Comparison of ENCODE assay signal across 1 cellular context in the genomic region with DNA sequence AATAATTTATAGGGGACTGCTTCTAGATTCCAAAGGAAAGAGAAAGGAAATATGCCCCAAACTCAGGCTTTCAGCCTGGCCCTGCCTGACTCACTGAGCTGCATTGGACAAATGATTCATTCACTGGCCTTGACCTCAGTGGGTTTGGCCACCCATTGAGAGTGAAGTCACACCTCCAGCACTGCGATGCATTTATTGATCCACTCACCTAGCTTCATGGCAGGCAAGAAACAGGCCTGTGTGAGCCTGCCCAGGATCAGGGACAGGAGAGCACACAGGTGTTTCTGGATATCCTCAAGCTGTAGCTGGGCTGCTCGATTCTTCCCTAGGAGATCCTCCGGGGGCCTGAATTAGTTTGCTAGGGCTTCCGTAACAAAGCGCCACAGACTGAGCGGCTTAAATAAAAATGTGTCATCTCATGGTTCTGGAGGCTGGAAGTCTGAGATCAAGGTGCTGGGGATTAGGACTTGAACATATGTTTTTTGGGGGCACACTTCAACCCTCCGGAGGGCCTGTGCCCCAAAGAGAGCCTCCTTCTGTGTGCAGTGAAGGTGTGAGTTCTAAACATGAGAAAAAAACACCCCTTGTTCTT.
TF ChIP-seq lines count a peak whose summit lies in the region.

No MANE protein-coding gene starts in this region.

TF ChIP-seq in A549, 52 proteins besides CTCF, POLR2A, EP300 and RAD21 (continued from another document):
- TF ChIP-seq, protein P1, sequence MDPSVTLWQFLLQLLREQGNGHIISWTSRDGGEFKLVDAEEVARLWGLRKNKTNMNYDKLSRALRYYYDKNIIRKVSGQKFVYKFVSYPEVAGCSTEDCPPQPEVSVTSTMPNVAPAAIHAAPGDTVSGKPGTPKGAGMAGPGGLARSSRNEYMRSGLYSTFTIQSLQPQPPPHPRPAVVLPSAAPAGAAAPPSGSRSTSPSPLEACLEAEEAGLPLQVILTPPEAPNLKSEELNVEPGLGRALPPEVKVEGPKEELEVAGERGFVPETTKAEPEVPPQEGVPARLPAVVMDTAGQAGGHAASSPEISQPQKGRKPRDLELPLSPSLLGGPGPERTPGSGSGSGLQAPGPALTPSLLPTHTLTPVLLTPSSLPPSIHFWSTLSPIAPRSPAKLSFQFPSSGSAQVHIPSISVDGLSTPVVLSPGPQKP (IDR thresholded peaks at IDR 0.05; ENCODE audit: low read depth, low read length) = no peak
- TF ChIP-seq RCOR1 (IDR thresholded peaks at IDR 0.05; ENCODE audit: low read depth, low read length) (no peak), CBX2 (IDR thresholded peaks at IDR 0.05; ENCODE audit: borderline replicate concordance, low read depth) (no peak), NR3C1 (IDR thresholded peaks at IDR 0.05) (no peak), ATOH8 (CRISPR knock-in tag; IDR thresholded peaks at IDR 0.05; ENCODE audit: low read depth) (peak; percentile 35; the same call in 1 of the 2 replicates), KDM1A (IDR thresholded peaks at IDR 0.05; ENCODE audit: low read depth) (no peak), EHF (CRISPR knock-in tag; IDR thresholded peaks at IDR 0.05) (0 out of 2 replicates have a peak, but pooled peaks have one; percentile 47), BHLHE40 (IDR thresholded peaks at IDR 0.05; ENCODE audit: low read depth, low read length) (no peak), PHF8 (IDR thresholded peaks at IDR 0.05; ENCODE audit: borderline replicate concordance, low read depth) (no peak), MAFK (IDR thresholded peaks at IDR 0.05; ENCODE audit: partially characterized antibody) (no peak), HEYL (CRISPR knock-in tag; IDR thresholded peaks at IDR 0.05) (no peak), ZFP36 (IDR thresholded peaks at IDR 0.05; ENCODE audit: borderline replicate concordance, partially characterized antibody) (no peak), ZNF302 (CRISPR knock-in tag; IDR thresholded peaks at IDR 0.05) (no peak), RFX5 (IDR thresholded peaks at IDR 0.05) (no peak), BCL3 (IDR thresholded peaks at IDR 0.05) (no peak), NPAS2 (CRISPR knock-in tag; IDR thresholded peaks at IDR 0.05; ENCODE audit: borderline replicate concordance) (no peak), ZC3H11A (IDR thresholded peaks at IDR 0.05) (no peak), RNF2 (IDR thresholded peaks at IDR 0.05; ENCODE audit: borderline replicate concordance, low read depth) (no peak), CBX8 (IDR thresholded peaks at IDR 0.05) (no peak), ESRRA (IDR thresholded peaks at IDR 0.05; ENCODE audit: borderline replicate concordance, low read length) (no peak), TFCP2L1 (CRISPR knock-in tag; IDR thresholded peaks at IDR 0.05) (no peak), REST (IDR thresholded peaks at IDR 0.05) (no peak), FOSB (CRISPR knock-in tag; IDR thresholded peaks at IDR 0.05) (no peak), SMC3 (IDR thresholded peaks at IDR 0.05) (no peak), ZSCAN20 (CRISPR knock-in tag; IDR thresholded peaks at IDR 0.05) (no peak), CEBPB (IDR thresholded peaks at IDR 0.05) (no peak), KDM5A (IDR thresholded peaks at IDR 0.05) (no peak), MAZ (IDR thresholded peaks at IDR 0.05; ENCODE audit: borderline replicate concordance, low read depth, low read length) (no peak), CHD2 (IDR thresholded peaks at IDR 0.05; ENCODE audit: low read length, partially characterized antibody) (no peak)
- TF ChIP-seq, protein P2, sequence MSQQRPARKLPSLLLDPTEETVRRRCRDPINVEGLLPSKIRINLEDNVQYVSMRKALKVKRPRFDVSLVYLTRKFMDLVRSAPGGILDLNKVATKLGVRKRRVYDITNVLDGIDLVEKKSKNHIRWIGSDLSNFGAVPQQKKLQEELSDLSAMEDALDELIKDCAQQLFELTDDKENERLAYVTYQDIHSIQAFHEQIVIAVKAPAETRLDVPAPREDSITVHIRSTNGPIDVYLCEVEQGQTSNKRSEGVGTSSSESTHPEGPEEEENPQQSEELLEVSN (IDR thresholded peaks at IDR 0.05; ENCODE audit: borderline replicate concordance, low read depth) = no peak
- TF ChIP-seq, protein P3, sequence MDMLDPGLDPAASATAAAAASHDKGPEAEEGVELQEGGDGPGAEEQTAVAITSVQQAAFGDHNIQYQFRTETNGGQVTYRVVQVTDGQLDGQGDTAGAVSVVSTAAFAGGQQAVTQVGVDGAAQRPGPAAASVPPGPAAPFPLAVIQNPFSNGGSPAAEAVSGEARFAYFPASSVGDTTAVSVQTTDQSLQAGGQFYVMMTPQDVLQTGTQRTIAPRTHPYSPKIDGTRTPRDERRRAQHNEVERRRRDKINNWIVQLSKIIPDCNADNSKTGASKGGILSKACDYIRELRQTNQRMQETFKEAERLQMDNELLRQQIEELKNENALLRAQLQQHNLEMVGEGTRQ (IDR thresholded peaks at IDR 0.05) = no peak
TF ChIP-seq in A549: peak in this region for 10.
